Comparison of ENCODE assay signal across 1 cellular context in genomic region chr11:87324817-87325489, GRCh38.
TF ChIP-seq lines count a peak whose summit lies in the region.

No MANE protein-coding gene starts in this region.

TF ChIP-seq in WTC11, 78 proteins besides CTCF, POLR2A, EP300 and RAD21 (continued from another document):
- no peak for TF ChIP-seq ZNF281 (CRISPR knock-in tag; IDR thresholded peaks at IDR 0.05)
- TF ChIP-seq ZMAT4 (CRISPR knock-in tag; IDR thresholded peaks at IDR 0.05), result no peak
- no peak for TF ChIP-seq CBFB (CRISPR knock-in tag; IDR thresholded peaks at IDR 0.05; ENCODE audit: low read depth)
- no peak for TF ChIP-seq HMGA2 (CRISPR knock-in tag; IDR thresholded peaks at IDR 0.05)
- no peak for TF ChIP-seq PRRX2 (CRISPR knock-in tag; IDR thresholded peaks at IDR 0.05)
- TF ChIP-seq ATF2 (CRISPR knock-in tag; IDR thresholded peaks at IDR 0.05; ENCODE audit: borderline replicate concordance, low read depth), result no peak
- no peak for TF ChIP-seq ZNF317 (CRISPR knock-in tag; IDR thresholded peaks at IDR 0.05; ENCODE audit: borderline replicate concordance, low read depth)
- no peak for TF ChIP-seq ETV6 (CRISPR knock-in tag; IDR thresholded peaks at IDR 0.05)
TF ChIP-seq in WTC11: peak in this region for 0.
